27 cellular contexts compared by ENCODE assay signal in the genomic region with DNA sequence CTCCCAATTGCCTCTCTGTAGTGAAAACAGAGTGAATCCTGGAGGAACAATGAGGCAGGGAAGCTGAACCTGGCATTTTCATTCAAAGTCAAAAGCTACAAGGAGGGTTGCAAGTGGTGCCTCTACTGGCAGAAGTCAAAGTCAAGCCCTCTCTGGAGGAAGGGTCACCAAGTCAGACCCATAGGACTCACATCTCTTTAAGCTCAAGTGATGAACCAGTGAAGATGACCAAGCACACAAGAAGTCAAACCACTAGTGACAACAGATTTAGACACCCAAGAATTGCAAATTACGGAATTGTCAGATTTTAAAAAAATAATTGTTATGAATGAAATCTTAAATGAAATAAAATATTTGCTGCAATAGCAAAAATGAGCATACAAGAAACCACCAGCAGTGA.
DNase-seq lines count a peak whose midpoint lies in the region; ATAC-seq, FAIRE-seq and TF ChIP-seq lines count a peak whose summit lies in the region.
"Had no signal": no experiment of that assay in that cellular context is flagged by ENCODE, and none has a peak within 500 bp of the region (broad histone marks: within the 10 kb centered on the region; RNA-seq: fewer than 3 reads in every experiment).

No MANE protein-coding gene starts in this region.

- H3K27ac ChIP-seq in K562 (ENCODE audit: extremely low read depth, low read depth, low read length) = no peak overlapping the region
- H3K27ac ChIP-seq in prostate gland = no peak overlapping the region
- H3K27ac ChIP-seq: KMS-11, pancreas, PC-9, sigmoid colon, transverse colon had no signal

- CTCF ChIA-PET in K562 (lab: Yijun Ruan, JAX; ENCODE audit: low intra/inter-chr PET ratio) = no interaction called here

- in situ Hi-C loops in K562 (cut with MboI) = loop anchor here (10.0 kb wide), 1 partner anchor 329 kb away; no protein-coding TSS in a partner anchor

- no peak for FAIRE-seq in K562 (lab: Jason Lieb, UNC)
- FAIRE-seq: endothelial cell of umbilical vein, kidney, pancreas had no signal

- POLR2A ChIA-PET in K562 (lab: Yijun Ruan, JAX) = interaction anchor here (0.8 to 1.6 kb wide), 2 partner anchors 17 to 498 kb away, joined by 3 read pairs; no protein-coding TSS in a partner anchor

- H3K9me1 ChIP-seq in K562 (ENCODE audit: control insufficient read depth, insufficient read depth, low read length) = no peaks in the 10 kb centered on the region

- no peak overlapping the region for H2AFZ ChIP-seq in K562 (ENCODE audit: low read depth, low read length)
- H2AFZ ChIP-seq: PC-9 had no signal

- intact Hi-C loops in K562 (cut with micrococcal nuclease) = no loop called here
- intact Hi-C loops in prostate gland (cut with DNase I) = no loop called here
- intact Hi-C loops in head of caudate nucleus (cut with DNase I) = no loop called here

- WGBS in K562 (ENCODE audit: insufficient coverage, low coverage, missing lambda C conversion rate) = 0% methylated on average over 1 of the region's 1 CpG
- WGBS in prostate gland = 98% methylated on average over 1 of the region's 1 CpG

- H3K9me3 ChIP-seq in K562 (replicated peaks; ENCODE audit: control insufficient read depth, insufficient read depth, low read depth, low read length) (no peaks in the 10 kb centered on the region), prostate gland (no peaks in the 10 kb centered on the region)
- H3K9me3 ChIP-seq: pancreas, sigmoid colon, transverse colon had no signal

- H4K20me1 ChIP-seq in K562 (replicated peaks; ENCODE audit: control insufficient read depth, insufficient read depth, low read length) = no peaks in the 10 kb centered on the region

- TF ChIP-seq CTCF in GM12872 (IDR thresholded peaks at IDR 0.05; ENCODE audit: insufficient read depth, low read depth, low read length) (peak; percentile 47; the same call in 2 of the 3 replicates), K562 (IDR thresholded peaks at IDR 0.05 in 2 of 3, conservative IDR thresholded peaks at IDR 0.05 in 1 of 3; ENCODE audit: insufficient read depth in 2 of 3, low read depth in 1 of 3, low read length in 3 of 3) (no peak), prostate gland (IDR thresholded peaks at IDR 0.05) (no peak)

- 0 out of 5 replicates have a peak, but pooled peaks cover 0 to 2% of the 10 kb centered on the region in 2 experiments for H3K27me3 ChIP-seq in K562 (ENCODE audit: control insufficient read depth in 2 of 2, insufficient read depth in 2 of 2, low read length in 2 of 2)
- H3K27me3 ChIP-seq in prostate gland (replicated peaks; ENCODE audit: insufficient read depth) = no peaks in the 10 kb centered on the region
- H3K27me3 ChIP-seq: pancreas, sigmoid colon, transverse colon had no signal

- DNase-seq in K562 (ENCODE audit: extremely low read depth in 1 of 4, low spot score in 3 of 4) = no peak
- DNase-seq in LoVo (ENCODE audit: low spot score) = no peak
- no peak for DNase-seq in NCI-H187 treated with DMSO at 0.1 percent for 48 hours (lab: John Stamatoyannopoulos, UW)
- DNase-seq in prostate gland (ENCODE audit: low spot score) = no peak
- no peak for DNase-seq in head of caudate nucleus
- DNase-seq: activated naive CD8-positive, alpha-beta T cell treated with anti-CD3 and anti-CD28 coated beads, Interleukin-2, amount 50 U/mL, for 24 hours; CD4-positive, alpha-beta T cell; cortex of kidney; DMS153; H9; kidney; mammary epithelial cell; naive thymus-derived CD8-positive, alpha-beta T cell; NCI-H1092; NCI-H69; pancreas; PC-9; sigmoid colon; stimulated activated naive CD8-positive, alpha-beta T cell treated with anti-CD3 and anti-CD28 coated beads, Interleukin-15, Interleukin-2, amounts not matched to agents 100 U/mL and 50 U/mL, for 24 hours; T-helper 9 cell; transverse colon had no signal

- ATAC-seq in GM19395 (IDR thresholded peaks at IDR 0.05; ENCODE audit: unreplicated experiment) (peak; percentile 40), HG03066 (IDR thresholded peaks at IDR 0.05; ENCODE audit: low read depth, unreplicated experiment) (peak; percentile 8), K562 (no peak)
- ATAC-seq: activated CD4-positive, CD25-positive, alpha-beta regulatory T cell treated with anti-CD3 and anti-CD28 coated beads, Interleukin-2, amount 50 U/mL, for 24 hours; activated naive CD8-positive, alpha-beta T cell treated with anti-CD3 and anti-CD28 coated beads, Interleukin-2, amount 50 U/mL, for 24 hours; naive thymus-derived CD8-positive, alpha-beta T cell; pancreas; stimulated activated naive CD8-positive, alpha-beta T cell treated with anti-CD3 and anti-CD28 coated beads, Interleukin-15, Interleukin-2, amounts not matched to agents 100 U/mL and 50 U/mL, for 24 hours had no signal

- no peak overlapping the region for H3K4me3 ChIP-seq in K562
- H3K4me3 ChIP-seq in prostate gland = no peak overlapping the region
- H3K4me3 ChIP-seq: pancreas, PC-9, sigmoid colon, transverse colon had no signal

- no peak for TF ChIP-seq EP300 in K562 (IDR thresholded peaks at IDR 0.05; ENCODE audit: low read length)

- no TSS peak for BruUV-seq in K562 (replicated peaks; lab: Mats Ljungman, UMichigan)

- no peak overlapping the region for H3K4me2 ChIP-seq in K562 (ENCODE audit: insufficient read depth, low read length)
- H3K4me2 ChIP-seq: KMS-11, PC-9 had no signal

- no peaks in the 10 kb centered on the region for H3K79me2 ChIP-seq in K562 (ENCODE audit: control insufficient read depth, insufficient read depth, low read length)

- TF ChIP-seq RAD21 in K562 (CRISPR knock-in tag; conservative IDR thresholded peaks at IDR 0.05 in 1 of 2, IDR thresholded peaks at IDR 0.05 in 1 of 2) = no peak

- H3K9ac ChIP-seq in K562 (ENCODE audit: insufficient read depth in 1 of 2, low read depth in 2 of 2, low read length in 2 of 2) = no peak overlapping the region
- H3K9ac ChIP-seq: KMS-11 had no signal

- H3K4me1 ChIP-seq in K562 (replicated peaks in 1 of 2; ENCODE audit: control insufficient read depth in 2 of 2, insufficient read depth in 2 of 2, low read length in 2 of 2) (peaks cover 0 to 5% of the 10 kb centered on the region in 2 experiments; a peak in 2 of 5 replicates), prostate gland (replicated peaks) (no peaks in the 10 kb centered on the region)
- H3K4me1 ChIP-seq: pancreas, sigmoid colon had no signal

- TF ChIP-seq POLR2A in K562 (conservative IDR thresholded peaks at IDR 0.05) (no peak), prostate gland (IDR thresholded peaks at IDR 0.05) (no peak)

- H3K36me3 ChIP-seq in K562 (ENCODE audit: control insufficient read depth, insufficient read depth, low read length) = no peaks in the 10 kb centered on the region
- H3K36me3 ChIP-seq in prostate gland = no peaks in the 10 kb centered on the region
- H3K36me3 ChIP-seq: pancreas, sigmoid colon, transverse colon had no signal

TF ChIP-seq in K562, 482 proteins besides CTCF, POLR2A, EP300 and RAD21:
- TF ChIP-seq PTTG1 (tag; IDR thresholded peaks at IDR 0.05; ENCODE audit: low read depth) (no peak), C11orf30 (IDR thresholded peaks at IDR 0.05; ENCODE audit: low read depth) (peak; percentile 17; the same call in 1 of the 2 replicates), MAFG (tag; conservative IDR thresholded peaks at IDR 0.05) (0 out of 2 replicates have a peak, but pooled peaks have one; percentile 5), ZNF316 (IDR thresholded peaks at IDR 0.05) (peak; percentile 51; the same call in 1 of the 2 replicates), NCOA1 (IDR thresholded peaks at IDR 0.05; ENCODE audit: low read depth) (no peak), ZSCAN32 (CRISPR knock-in tag; IDR thresholded peaks at IDR 0.05) (no peak)
- TF ChIP-seq, protein P1, sequence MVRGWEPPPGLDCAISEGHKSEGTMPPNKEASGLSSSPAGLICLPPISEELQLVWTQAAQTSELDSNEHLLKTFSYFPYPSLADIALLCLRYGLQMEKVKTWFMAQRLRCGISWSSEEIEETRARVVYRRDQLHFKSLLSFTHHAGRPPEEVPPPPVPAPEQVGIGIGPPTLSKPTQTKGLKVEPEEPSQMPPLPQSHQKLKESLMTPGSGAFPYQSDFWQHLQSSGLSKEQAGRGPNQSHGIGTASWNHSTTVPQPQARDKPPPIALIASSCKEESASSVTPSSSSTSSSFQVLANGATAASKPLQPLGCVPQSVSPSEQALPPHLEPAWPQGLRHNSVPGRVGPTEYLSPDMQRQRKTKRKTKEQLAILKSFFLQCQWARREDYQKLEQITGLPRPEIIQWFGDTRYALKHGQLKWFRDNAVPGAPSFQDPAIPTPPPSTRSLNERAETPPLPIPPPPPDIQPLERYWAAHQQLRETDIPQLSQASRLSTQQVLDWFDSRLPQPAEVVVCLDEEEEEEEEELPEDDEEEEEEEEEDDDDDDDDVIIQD (CRISPR knock-in tag; IDR thresholded peaks at IDR 0.05) = no peak
